ENCODE assay signal across 13 cellular contexts in the genomic region with DNA sequence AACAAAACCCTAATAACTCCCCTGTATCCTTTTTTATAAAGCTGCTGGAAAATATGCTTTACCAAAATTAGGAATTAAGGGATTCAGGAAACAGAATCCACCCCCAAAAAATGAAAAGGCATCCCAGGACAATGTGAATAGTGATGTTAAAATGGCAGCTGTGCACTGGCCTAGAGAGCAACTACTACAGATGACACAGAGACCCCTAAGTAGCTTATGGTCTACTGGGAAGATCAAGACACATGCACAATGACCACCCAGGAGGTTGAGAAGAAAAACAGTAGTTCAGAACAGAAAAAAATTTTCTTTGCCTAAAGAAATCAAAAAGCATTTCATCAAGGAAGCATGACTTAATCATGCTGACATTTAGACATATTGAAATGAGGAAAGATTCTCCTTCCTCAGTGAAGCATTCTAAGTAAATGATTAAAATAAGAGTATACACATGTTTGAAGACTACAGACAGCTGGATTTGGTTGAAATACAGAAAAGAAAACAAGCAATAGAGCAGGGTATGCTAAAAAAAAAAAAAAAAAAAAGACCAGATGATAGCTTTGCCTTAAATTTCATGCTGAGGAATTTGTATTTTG.
"Had no signal": no experiment of that assay in that cellular context is flagged by ENCODE, and none has a peak within 500 bp of the region (broad histone marks: within the 10 kb centered on the region; RNA-seq: fewer than 3 reads in every experiment).

No MANE protein-coding gene starts in this region.

- H3K27ac Mint-ChIP-seq: activated CD8-positive, alpha-beta memory T cell treated with anti-CD3 and anti-CD28 coated beads, Interleukin-2, amount 10 ng/mL, durations not matched to agents 7 days and 5 days; activated naive CD8-positive, alpha-beta T cell; activated T-cell treated with anti-CD3 and anti-CD28 coated beads, Interleukin-2, amount 50 U/mL, for 24 hours; natural killer cell treated with Interleukin-12 subunit alpha and Interleukin-12 subunit beta and Interleukin-15 and Interleukin-18, amount 100 ng/mL, for 72 hours; stimulated activated naive CD8-positive, alpha-beta T cell treated with anti-CD3 and anti-CD28 coated beads, Interleukin-15, Interleukin-2, amounts not matched to agents 100 ng/mL and 50 ng/mL, for 24 hours had no signal

- H3K36me3 ChIP-seq: thoracic aorta had no signal

- H3K27me3 ChIP-seq: sigmoid colon had no signal

- H3K27me3 Mint-ChIP-seq: activated CD8-positive, alpha-beta memory T cell treated with anti-CD3 and anti-CD28 coated beads, Interleukin-2, amount 10 ng/mL, durations not matched to agents 7 days and 5 days; activated naive CD8-positive, alpha-beta T cell; activated T-cell treated with anti-CD3 and anti-CD28 coated beads, Interleukin-2, amount 50 U/mL, for 24 hours; natural killer cell treated with Interleukin-12 subunit alpha and Interleukin-12 subunit beta and Interleukin-15 and Interleukin-18, amount 100 ng/mL, for 72 hours had no signal

- H3K36me3 Mint-ChIP-seq: activated CD8-positive, alpha-beta memory T cell treated with anti-CD3 and anti-CD28 coated beads, Interleukin-2, amount 10 ng/mL, durations not matched to agents 7 days and 5 days; activated naive CD8-positive, alpha-beta T cell; natural killer cell treated with Interleukin-12 subunit alpha and Interleukin-12 subunit beta and Interleukin-15 and Interleukin-18, amount 100 ng/mL, for 72 hours had no signal

- DNase-seq: activated CD4-positive, alpha-beta T cell treated with anti-CD3 and anti-CD28 coated beads, Interleukin-2, amount 50 U/mL, for 4 hours; activated CD8-positive, alpha-beta memory T cell treated with anti-CD3 and anti-CD28 coated beads, Interleukin-2, amount 10 ng/mL, durations not matched to agents 7 days and 5 days; activated effector memory CD4-positive, alpha-beta T cell treated with anti-CD3 and anti-CD28 coated beads, Interleukin-2, amount 50 U/mL, for 16 hours; activated T-cell treated with anti-CD3 and anti-CD28 coated beads, Interleukin-2, amount 50 U/mL, for 24 hours; left cardiac atrium; sigmoid colon; stimulated activated CD4-positive, alpha-beta T cell treated with anti-CD3 and anti-CD28 coated beads, Interleukin-2, amount 100 ng/mL, for 48 hours; stimulated activated CD8-positive, alpha-beta memory T cell treated with anti-CD3 and anti-CD28 coated beads, Interleukin-4, amount 100 ng/mL, for 48 hours had no signal

- H3K4me1 Mint-ChIP-seq: activated CD8-positive, alpha-beta memory T cell treated with anti-CD3 and anti-CD28 coated beads, Interleukin-2, amount 10 ng/mL, durations not matched to agents 7 days and 5 days had no signal

- H3K4me3 Mint-ChIP-seq: activated CD8-positive, alpha-beta memory T cell treated with anti-CD3 and anti-CD28 coated beads, Interleukin-2, amount 10 ng/mL, durations not matched to agents 7 days and 5 days; activated naive CD8-positive, alpha-beta T cell; activated T-cell treated with anti-CD3 and anti-CD28 coated beads, Interleukin-2, amount 50 U/mL, for 24 hours; natural killer cell treated with Interleukin-12 subunit alpha and Interleukin-12 subunit beta and Interleukin-15 and Interleukin-18, amount 100 ng/mL, for 72 hours; stimulated activated naive CD8-positive, alpha-beta T cell treated with anti-CD3 and anti-CD28 coated beads, Interleukin-15, Interleukin-2, amounts not matched to agents 100 ng/mL and 50 ng/mL, for 24 hours had no signal

- H3K9me3 ChIP-seq: sigmoid colon, thoracic aorta had no signal

- H3K4me3 ChIP-seq: lung, sigmoid colon, thoracic aorta had no signal

- H3K9me3 Mint-ChIP-seq: activated T-cell treated with anti-CD3 and anti-CD28 coated beads, Interleukin-2, amount 50 U/mL, for 24 hours; stimulated activated naive CD8-positive, alpha-beta T cell treated with anti-CD3 and anti-CD28 coated beads, Interleukin-15, Interleukin-2, amounts not matched to agents 100 ng/mL and 50 ng/mL, for 24 hours had no signal

- ATAC-seq: activated CD8-positive, alpha-beta memory T cell treated with anti-CD3 and anti-CD28 coated beads, Interleukin-2, amount 10 ng/mL, durations not matched to agents 7 days and 5 days; left cardiac atrium; natural killer cell treated with Interleukin-12 subunit alpha and Interleukin-12 subunit beta and Interleukin-15 and Interleukin-18, amount 100 ng/mL, for 72 hours had no signal
